In genomic region chr3:19887122-19887521, GRCh38 we compare ENCODE assay signal across 1 cellular context. TPM values are rescaled to one million over a fixed set of nuclear protein-coding genes. Genes with fewer than 3 reads are reported as not detected.
"Had no signal": no experiment of that assay in that cellular context is flagged by ENCODE, and none has a peak within 500 bp of the region (broad histone marks: within the 10 kb centered on the region; RNA-seq: fewer than 3 reads in every experiment).

No MANE protein-coding gene starts in this region.

RNA-seq across cellular contexts. Expression of gene EFHB, which starts 46.9 kb away (rescaled TPM):
- total RNA-seq: G401 had no signal
